In genomic region chr16:89003831-89004208, GRCh38 we compare ENCODE assay signal across 2 cellular contexts.
TF ChIP-seq lines count a peak whose summit lies in the region.

No MANE protein-coding gene starts in this region.

TF ChIP-seq in IMR-90, 13 proteins besides CTCF, POLR2A, EP300 and RAD21:
- TF ChIP-seq MXI1 (IDR thresholded peaks at IDR 0.05; ENCODE audit: borderline replicate concordance, low read depth, low read length) (no peak), ELK1 (IDR thresholded peaks at IDR 0.05; ENCODE audit: borderline replicate concordance, low read depth, low read length) (no peak), CEBPB (IDR thresholded peaks at IDR 0.05; ENCODE audit: low read depth, low read length) (no peak), USF2 (IDR thresholded peaks at IDR 0.05; ENCODE audit: low read depth, low read length) (no peak), CHD1 (IDR thresholded peaks at IDR 0.05; ENCODE audit: low read depth, low read length) (no peak), NFE2L2 (IDR thresholded peaks at IDR 0.05; ENCODE audit: low read depth, low read length) (no peak), RCOR1 (IDR thresholded peaks at IDR 0.05; ENCODE audit: insufficient replicate concordance, low read length) (no peak), BHLHE40 (IDR thresholded peaks at IDR 0.05; ENCODE audit: low read depth, low read length) (no peak), RFX5 (IDR thresholded peaks at IDR 0.05; ENCODE audit: low read depth, low read length) (no peak), MAZ (IDR thresholded peaks at IDR 0.05; ENCODE audit: borderline replicate concordance, low read depth, low read length) (no peak), FOS (IDR thresholded peaks at IDR 0.05; ENCODE audit: low read depth, low read length) (no peak), SMC3 (IDR thresholded peaks at IDR 0.05; ENCODE audit: low read depth, low read length) (no peak), MAFK (IDR thresholded peaks at IDR 0.05; ENCODE audit: low read depth, low read length) (no peak)
TF ChIP-seq in IMR-90: peak in this region for 0.

TF ChIP-seq in K562, 482 proteins besides CTCF, POLR2A, EP300 and RAD21 (continues in another document):
- TF ChIP-seq NELFE (IDR thresholded peaks at IDR 0.05; ENCODE audit: insufficient read depth, insufficient read length) = no peak
- no peak for TF ChIP-seq FOXP1 (CRISPR knock-in tag; IDR thresholded peaks at IDR 0.05)
- TF ChIP-seq ZNF79 (CRISPR knock-in tag; IDR thresholded peaks at IDR 0.05; ENCODE audit: low read depth) = no peak
- TF ChIP-seq CTBP1 (IDR thresholded peaks at IDR 0.05; ENCODE audit: borderline replicate concordance) = 0 out of 2 replicates have a peak, but pooled peaks have one; percentile 5
- no peak for TF ChIP-seq MAFG (tag; conservative IDR thresholded peaks at IDR 0.05)
- TF ChIP-seq ZBTB2 (IDR thresholded peaks at IDR 0.05) = peak; percentile 8; the same call in 1 of the 2 replicates
- TF ChIP-seq ZNF740 (CRISPR knock-in tag; IDR thresholded peaks at IDR 0.05) = peak; percentile 77; the same call in 1 of the 2 replicates
- TF ChIP-seq ZNF740 (tag; IDR thresholded peaks at IDR 0.05) = peak in 1 of 2 experiments; percentile 56; a peak in 2 of 4 replicates
- no peak for TF ChIP-seq ZBTB49 (CRISPR knock-in tag; IDR thresholded peaks at IDR 0.05; ENCODE audit: borderline replicate concordance)
- no peak for TF ChIP-seq KDM2B (CRISPR knock-in tag; IDR thresholded peaks at IDR 0.05)
- TF ChIP-seq, protein P1, sequence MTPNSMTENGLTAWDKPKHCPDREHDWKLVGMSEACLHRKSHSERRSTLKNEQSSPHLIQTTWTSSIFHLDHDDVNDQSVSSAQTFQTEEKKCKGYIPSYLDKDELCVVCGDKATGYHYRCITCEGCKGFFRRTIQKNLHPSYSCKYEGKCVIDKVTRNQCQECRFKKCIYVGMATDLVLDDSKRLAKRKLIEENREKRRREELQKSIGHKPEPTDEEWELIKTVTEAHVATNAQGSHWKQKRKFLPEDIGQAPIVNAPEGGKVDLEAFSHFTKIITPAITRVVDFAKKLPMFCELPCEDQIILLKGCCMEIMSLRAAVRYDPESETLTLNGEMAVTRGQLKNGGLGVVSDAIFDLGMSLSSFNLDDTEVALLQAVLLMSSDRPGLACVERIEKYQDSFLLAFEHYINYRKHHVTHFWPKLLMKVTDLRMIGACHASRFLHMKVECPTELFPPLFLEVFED (CRISPR knock-in tag; conservative IDR thresholded peaks at IDR 0.05) = no peak
- TF ChIP-seq MTA2 (IDR thresholded peaks at IDR 0.05; ENCODE audit: low read depth) = no peak
- no peak for TF ChIP-seq ZFP30 (CRISPR knock-in tag; IDR thresholded peaks at IDR 0.05; ENCODE audit: borderline replicate concordance)
- TF ChIP-seq, protein P2, sequence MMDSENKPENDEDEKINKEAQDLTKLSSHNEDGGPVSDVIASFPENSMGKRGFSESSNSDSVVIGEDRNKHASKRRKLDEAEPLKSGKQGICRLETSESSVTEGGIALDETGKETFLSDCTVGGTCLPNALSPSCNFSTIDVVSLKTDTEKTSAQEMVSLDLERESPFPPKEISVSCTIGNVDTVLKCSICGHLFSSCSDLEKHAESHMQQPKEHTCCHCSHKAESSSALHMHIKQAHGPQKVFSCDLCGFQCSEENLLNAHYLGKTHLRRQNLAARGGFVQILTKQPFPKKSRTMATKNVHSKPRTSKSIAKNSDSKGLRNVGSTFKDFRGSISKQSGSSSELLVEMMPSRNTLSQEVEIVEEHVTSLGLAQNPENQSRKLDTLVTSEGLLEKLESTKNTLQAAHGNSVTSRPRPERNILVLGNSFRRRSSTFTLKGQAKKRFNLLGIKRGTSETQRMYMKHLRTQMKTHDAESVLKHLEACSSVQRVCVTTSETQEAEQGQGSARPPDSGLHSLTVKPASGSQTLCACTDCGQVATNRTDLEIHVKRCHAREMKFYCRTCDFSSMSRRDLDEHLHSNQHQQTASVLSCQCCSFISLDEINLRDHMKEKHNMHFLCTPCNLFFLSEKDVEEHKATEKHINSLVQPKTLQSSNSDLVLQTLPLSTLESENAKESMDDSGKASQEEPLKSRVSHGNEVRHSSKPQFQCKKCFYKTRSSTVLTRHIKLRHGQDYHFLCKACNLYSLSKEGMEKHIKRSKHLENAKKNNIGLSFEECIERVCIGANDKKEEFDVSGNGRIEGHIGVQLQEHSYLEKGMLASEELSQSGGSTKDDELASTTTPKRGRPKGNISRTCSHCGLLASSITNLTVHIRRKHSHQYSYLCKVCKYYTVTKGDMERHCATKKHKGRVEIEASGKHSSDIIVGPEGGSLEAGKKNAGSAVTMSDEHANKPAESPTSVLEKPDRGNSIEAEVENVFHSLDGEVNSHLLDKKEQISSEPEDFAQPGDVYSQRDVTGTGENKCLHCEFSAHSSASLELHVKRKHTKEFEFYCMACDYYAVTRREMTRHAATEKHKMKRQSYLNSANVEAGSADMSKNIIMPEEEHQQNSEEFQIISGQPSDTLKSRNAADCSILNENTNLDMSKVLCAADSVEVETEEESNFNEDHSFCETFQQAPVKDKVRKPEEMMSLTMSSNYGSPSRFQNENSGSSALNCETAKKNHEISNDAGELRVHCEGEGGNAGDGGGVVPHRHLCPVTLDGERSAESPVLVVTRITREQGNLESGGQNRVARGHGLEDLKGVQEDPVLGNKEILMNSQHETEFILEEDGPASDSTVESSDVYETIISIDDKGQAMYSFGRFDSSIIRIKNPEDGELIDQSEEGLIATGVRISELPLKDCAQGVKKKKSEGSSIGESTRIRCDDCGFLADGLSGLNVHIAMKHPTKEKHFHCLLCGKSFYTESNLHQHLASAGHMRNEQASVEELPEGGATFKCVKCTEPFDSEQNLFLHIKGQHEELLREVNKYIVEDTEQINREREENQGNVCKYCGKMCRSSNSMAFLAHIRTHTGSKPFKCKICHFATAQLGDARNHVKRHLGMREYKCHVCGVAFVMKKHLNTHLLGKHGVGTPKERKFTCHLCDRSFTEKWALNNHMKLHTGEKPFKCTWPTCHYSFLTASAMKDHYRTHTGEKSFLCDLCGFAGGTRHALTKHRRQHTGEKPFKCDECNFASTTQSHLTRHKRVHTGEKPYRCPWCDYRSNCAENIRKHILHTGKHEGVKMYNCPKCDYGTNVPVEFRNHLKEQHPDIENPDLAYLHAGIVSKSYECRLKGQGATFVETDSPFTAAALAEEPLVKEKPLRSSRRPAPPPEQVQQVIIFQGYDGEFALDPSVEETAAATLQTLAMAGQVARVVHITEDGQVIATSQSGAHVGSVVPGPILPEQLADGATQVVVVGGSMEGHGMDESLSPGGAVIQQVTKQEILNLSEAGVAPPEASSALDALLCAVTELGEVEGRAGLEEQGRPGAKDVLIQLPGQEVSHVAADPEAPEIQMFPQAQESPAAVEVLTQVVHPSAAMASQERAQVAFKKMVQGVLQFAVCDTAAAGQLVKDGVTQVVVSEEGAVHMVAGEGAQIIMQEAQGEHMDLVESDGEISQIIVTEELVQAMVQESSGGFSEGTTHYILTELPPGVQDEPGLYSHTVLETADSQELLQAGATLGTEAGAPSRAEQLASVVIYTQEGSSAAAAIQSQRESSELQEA (IDR thresholded peaks at IDR 0.05; ENCODE audit: low read depth) = no peak
- no peak for TF ChIP-seq REST (CRISPR knock-in tag; IDR thresholded peaks at IDR 0.05; ENCODE audit: low read depth)
- TF ChIP-seq, protein P3, sequence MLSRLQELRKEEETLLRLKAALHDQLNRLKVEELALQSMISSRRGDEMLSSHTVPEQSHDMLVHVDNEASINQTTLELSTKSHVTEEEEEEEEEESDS (CRISPR knock-in tag; IDR thresholded peaks at IDR 0.05) = no peak
- TF ChIP-seq RBM22 (IDR thresholded peaks at IDR 0.05; ENCODE audit: low read depth, low read length, poor library complexity, severe bottlenecking) = no peak
- TF ChIP-seq GATAD2A (IDR thresholded peaks at IDR 0.05) = peak; percentile 69; the same call in 1 of the 2 replicates
- no peak for TF ChIP-seq HMBOX1 (IDR thresholded peaks at IDR 0.05)
- peak; percentile 34; the same call in 1 of the 2 replicates for TF ChIP-seq RBFOX2 (IDR thresholded peaks at IDR 0.05; ENCODE audit: low read depth, low read length)
- TF ChIP-seq ZBTB7A (IDR thresholded peaks at IDR 0.05; ENCODE audit: borderline replicate concordance, control insufficient read depth, low read depth, low read length) = peak; percentile 37; the same call in 1 of the 2 replicates
- TF ChIP-seq HNRNPUL1 (IDR thresholded peaks at IDR 0.05; ENCODE audit: low read length) = no peak
- TF ChIP-seq TAF15 (IDR thresholded peaks at IDR 0.05; ENCODE audit: low read depth, low read length) = no peak
- no peak for TF ChIP-seq RB1 (IDR thresholded peaks at IDR 0.05; ENCODE audit: low read depth)
- TF ChIP-seq SNRNP70 (optimal IDR thresholded peaks at IDR 0.05; ENCODE audit: low read depth, low read length) = no peak
- TF ChIP-seq, protein P4, sequence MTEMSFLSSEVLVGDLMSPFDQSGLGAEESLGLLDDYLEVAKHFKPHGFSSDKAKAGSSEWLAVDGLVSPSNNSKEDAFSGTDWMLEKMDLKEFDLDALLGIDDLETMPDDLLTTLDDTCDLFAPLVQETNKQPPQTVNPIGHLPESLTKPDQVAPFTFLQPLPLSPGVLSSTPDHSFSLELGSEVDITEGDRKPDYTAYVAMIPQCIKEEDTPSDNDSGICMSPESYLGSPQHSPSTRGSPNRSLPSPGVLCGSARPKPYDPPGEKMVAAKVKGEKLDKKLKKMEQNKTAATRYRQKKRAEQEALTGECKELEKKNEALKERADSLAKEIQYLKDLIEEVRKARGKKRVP (CRISPR knock-in tag; IDR thresholded peaks at IDR 0.05) = no peak
